Comparison of ENCODE assay signal across 9 cellular contexts in genomic region chr12:47824198-47824597, GRCh38. TPM values are rescaled to one million over a fixed set of nuclear protein-coding genes. Genes with fewer than 3 reads are reported as not detected.
DNase-seq lines count a peak whose midpoint lies in the region; ATAC-seq and TF ChIP-seq lines count a peak whose summit lies in the region.
"Had no signal": no experiment of that assay in that cellular context is flagged by ENCODE, and none has a peak within 500 bp of the region (broad histone marks: within the 10 kb centered on the region; RNA-seq: fewer than 3 reads in every experiment).

No MANE protein-coding gene starts in this region.

- 60% methylated on average over 2 of the region's 2 CpGs; no CpG with 5 or more reads in 1 of the 2 donors for WGBS in gastroesophageal sphincter (ENCODE audit: low coverage in 1 of 2), 2 donors
- WGBS in stomach, 5 donors, result 58 to 92% (median 84%) methylated on average over 2 of the region's 2 CpGs

- TF ChIP-seq EP300 in gastroesophageal sphincter (IDR thresholded peaks at IDR 0.05), result no peak
- TF ChIP-seq EP300 in stomach (IDR thresholded peaks at IDR 0.05), result no peak

- H3K27ac Mint-ChIP-seq in activated CD4-positive, alpha-beta T cell treated with anti-CD3 and anti-CD28 coated beads for 36 hours, result peak overlapping the region; percentile 91

- H3K27me3 ChIP-seq in gastroesophageal sphincter (no peaks in the 10 kb centered on the region), stomach (no peaks in the 10 kb centered on the region)

- no peaks in the 10 kb centered on the region for H3K9me3 Mint-ChIP-seq in activated CD4-positive, alpha-beta T cell treated with anti-CD3 and anti-CD28 coated beads for 36 hours (ENCODE audit: low read depth)

- no peak overlapping the region for H3K4me3 ChIP-seq in gastroesophageal sphincter
- H3K4me3 ChIP-seq in stomach, result no peak overlapping the region

- no peak overlapping the region for H3K4me3 Mint-ChIP-seq in activated CD4-positive, alpha-beta T cell treated with anti-CD3 and anti-CD28 coated beads for 36 hours

- peaks cover 33 to 91% (median 65%) of the 10 kb centered on the region in 3 donors for H3K4me1 ChIP-seq in gastroesophageal sphincter
- H3K4me1 ChIP-seq in stomach, result peaks cover 76 to 90% (median 84%) of the 10 kb centered on the region in 4 donors

- H3K36me3 Mint-ChIP-seq in activated CD4-positive, alpha-beta T cell treated with anti-CD3 and anti-CD28 coated beads for 36 hours (ENCODE audit: low read depth), result peaks cover 2% of the 10 kb centered on the region

- no peaks in the 10 kb centered on the region for H3K9me3 ChIP-seq in gastroesophageal sphincter
- no peaks in the 10 kb centered on the region for H3K9me3 ChIP-seq in stomach

- H3K27ac ChIP-seq in gastroesophageal sphincter, result peak overlapping the region; percentile 68 to 99 (median 96)
- H3K27ac ChIP-seq in stomach, result peak overlapping the region; percentile 0 to 99 (median 98)
- H3K27ac ChIP-seq: 22Rv1 had no signal

- H3K36me3 ChIP-seq in gastroesophageal sphincter (no peaks in the 10 kb centered on the region), stomach (no peaks in the 10 kb centered on the region)

- CTCF ChIA-PET in activated CD4-positive, alpha-beta T cell treated with anti-CD3 and anti-CD28 coated beads for 36 hours (lab: Charles Lee), result interaction anchor here (0.7 to 1.9 kb wide), 5 partner anchors 9 to 83 kb away, joined by 4 to 14 read pairs (median 5); no protein-coding TSS in a partner anchor

- TF ChIP-seq POLR2A in gastroesophageal sphincter (IDR thresholded peaks at IDR 0.05) (no peak), stomach (IDR thresholded peaks at IDR 0.05) (no peak)

- TF ChIP-seq CTCF in gastroesophageal sphincter (IDR thresholded peaks at IDR 0.05) (no peak), stomach (IDR thresholded peaks at IDR 0.05) (no peak)

- peaks cover 84% of the 10 kb centered on the region for H3K4me1 Mint-ChIP-seq in activated CD4-positive, alpha-beta T cell treated with anti-CD3 and anti-CD28 coated beads for 36 hours

- peak; percentile 54 for DNase-seq in activated CD4-positive, alpha-beta T cell treated with anti-CD3 and anti-CD28 coated beads for 36 hours
- DNase-seq in activated CD4-positive, alpha-beta T cell treated with anti-CD3 and anti-CD28 coated beads, Interleukin-2, amount 50 U/mL, for 4 hours, result no peak
- DNase-seq in T-helper 2 cell (peak in 3 of 5 experiments; percentile 19 to 77 (median 71)), stomach (no peak), iPS-NIHi11 (ENCODE audit: low spot score) (no peak), cerebellar nuclear complex (lab: John Stamatoyannopoulos, UW) (no peak)

- ATAC-seq in activated CD4-positive, alpha-beta T cell treated with anti-CD3 and anti-CD28 coated beads for 36 hours, result peak; percentile 6
- ATAC-seq in gastroesophageal sphincter (no peak), SK-N-SH treated with all-trans-retinoic acid at 6 μM for 48 hours (no peak)

- POLR2A ChIA-PET in activated CD4-positive, alpha-beta T cell treated with anti-CD3 and anti-CD28 coated beads for 36 hours (lab: Charles Lee), result interaction anchor here (0.6 to 1.0 kb wide), 3 partner anchors 9 to 100 kb away, joined by 3 to 6 read pairs (median 3); no protein-coding TSS in a partner anchor

- intact Hi-C loops in activated CD4-positive, alpha-beta T cell treated with anti-CD3 and anti-CD28 coated beads for 36 hours (cut with DNase I, micrococcal nuclease), result loop anchor here in 1 of 2 experiments (5.0 kb wide), 1 partner anchor 1452 kb away; the partner anchor contains the start of gene SLC38A2
- intact Hi-C loops in stomach (cut with DNase I; ENCODE audit: low total_unique reads), result no loop called here

- H3K27me3 Mint-ChIP-seq in activated CD4-positive, alpha-beta T cell treated with anti-CD3 and anti-CD28 coated beads for 36 hours, result no peaks in the 10 kb centered on the region

TF ChIP-seq in SK-N-SH treated with all-trans-retinoic acid at 6 μM for 48 hours, 23 proteins besides CTCF, POLR2A, EP300 and RAD21:
- TF ChIP-seq ZFP30 (CRISPR knock-in tag; IDR thresholded peaks at IDR 0.05) (no peak), TSHZ2 (CRISPR knock-in tag; IDR thresholded peaks at IDR 0.05) (no peak), RARB (CRISPR knock-in tag; IDR thresholded peaks at IDR 0.05) (no peak), ESRRG (CRISPR knock-in tag; IDR thresholded peaks at IDR 0.05) (no peak), PATZ1 (CRISPR knock-in tag; IDR thresholded peaks at IDR 0.05; ENCODE audit: borderline replicate concordance) (no peak), CSRNP3 (CRISPR knock-in tag; IDR thresholded peaks at IDR 0.05) (no peak), TCF4 (CRISPR knock-in tag; IDR thresholded peaks at IDR 0.05; ENCODE audit: borderline replicate concordance) (no peak)

RNA-seq across cellular contexts. Expression of gene HDAC7, which starts 4.5 kb away (rescaled TPM):
- 100 to 1,000 TPM; 331 to 385 TPM for total RNA-seq in activated CD4-positive, alpha-beta T cell treated with anti-CD3 and anti-CD28 coated beads for 36 hours
- 10 to 100 TPM; 55.9 to 96.5 (median 59.4) TPM for total RNA-seq in gastroesophageal sphincter
- total RNA-seq in stomach, result 100 to 1,000 TPM in 2 of 5 donors, 10 to 100 TPM in 3; 32.1 to 313 (median 66.5) TPM
- polyA plus RNA-seq in stomach, result 10 to 100 TPM; 22.8 to 30.7 (median 28.6) TPM

RNA-seq across cellular contexts. Expression of gene SLC48A1, which starts 51.2 kb away (rescaled TPM):
- 1 to 10 TPM; 5.9 to 8.5 TPM for total RNA-seq in activated CD4-positive, alpha-beta T cell treated with anti-CD3 and anti-CD28 coated beads for 36 hours
- 10 to 100 TPM; 40.7 to 66.8 (median 53.3) TPM for total RNA-seq in gastroesophageal sphincter
- total RNA-seq in stomach, result 10 to 100 TPM in 3 of 5 donors, 1 to 10 TPM in 2; 2.3 to 29.0 (median 18.1) TPM
- polyA plus RNA-seq in stomach, result 10 to 100 TPM in 1 of 3 donors, 1 to 10 TPM in 2; 6.3 to 18.2 (median 9.4) TPM

Comparison
In these comparisons a context has a peak if more than half of its experiments do, and no peak if none do; other contexts are left out.
1. DNase-seq: peak in activated CD4-positive, alpha-beta T cell treated with anti-CD3 and anti-CD28 coated beads for 36 hours (single experiment) and T-helper 2 cell (3 of 5); none in activated CD4-positive, alpha-beta T cell treated with anti-CD3 and anti-CD28 coated beads, Interleukin-2, amount 50 U/mL, for 4 hours (0 of 2), stomach (single experiment), iPS-NIHi11 (single experiment) and cerebellar nuclear complex (0 of 2).